ENCODE assay signal across 1 cellular context in genomic region chr2:72945450-72946019, GRCh38.
TF ChIP-seq lines count a peak whose summit lies in the region.

No MANE protein-coding gene starts in this region.

TF ChIP-seq in H1, 55 proteins besides CTCF, POLR2A, EP300 and RAD21:
- no peak for TF ChIP-seq RNF2 (IDR thresholded peaks at IDR 0.05; ENCODE audit: borderline replicate concordance, low read depth, low read length, missing control alignments, poor library complexity, severe bottlenecking)
